ENCODE assay signal across 8 cellular contexts in genomic region chr5:96876982-96877469, GRCh38. TPM values are rescaled to one million over a fixed set of nuclear protein-coding genes. Genes with fewer than 3 reads are reported as not detected.
DNase-seq lines count a peak whose midpoint lies in the region; ATAC-seq, FAIRE-seq and TF ChIP-seq lines count a peak whose summit lies in the region.
"Not testable (repeated sequence)": the region's sequence is repeated elsewhere in the genome, so short reads cannot be mapped to it uniquely, and the experiment has no call there.
"Had no signal": no experiment of that assay in that cellular context is flagged by ENCODE, and none has a peak within 500 bp of the region (broad histone marks: within the 10 kb centered on the region; RNA-seq: fewer than 3 reads in every experiment).

No MANE protein-coding gene starts in this region.

- POLR2A ChIA-PET in endothelial cell of umbilical vein (lab: Charles Lee) = interaction anchor here (0.6 to 1.6 kb wide), 2 partner anchors 16 to 165 kb away, joined by 3 to 6 read pairs; no protein-coding TSS in a partner anchor

- FAIRE-seq in endothelial cell of umbilical vein (lab: Jason Lieb, UNC) = not testable (repeated sequence)

- not testable (repeated sequence) for H3K79me2 ChIP-seq in SU-DHL-6 (ENCODE audit: insufficient read depth, low read length); endothelial cell of umbilical vein (ENCODE audit: control insufficient read depth, insufficient read depth, low read length)

- peaks cover 68% of the 10 kb centered on the region for H3K4me1 Mint-ChIP-seq in activated naive CD4-positive, alpha-beta T cell treated with anti-CD3 and anti-CD28 coated beads, Interleukin-2, amount 50 U/mL, for 24 hours

- peak; percentile 36 for ATAC-seq in left lung
- ATAC-seq in gastrocnemius medialis = peak; percentile 40 to 46

- peak overlapping the region; percentile 99 for H3K4me3 Mint-ChIP-seq in activated naive CD4-positive, alpha-beta T cell treated with anti-CD3 and anti-CD28 coated beads, Interleukin-2, amount 50 U/mL, for 24 hours

- dilution Hi-C loops in endothelial cell of umbilical vein (cut with MboI; ENCODE audit: extremely low pct_ligation_motif_present, low sequenced_read_pairs) = not testable (repeated sequence)

- peaks cover 17% of the 10 kb centered on the region for H3K36me3 Mint-ChIP-seq in activated naive CD4-positive, alpha-beta T cell treated with anti-CD3 and anti-CD28 coated beads, Interleukin-2, amount 50 U/mL, for 24 hours

- TF ChIP-seq POLR2A in endothelial cell of umbilical vein (IDR thresholded peaks at IDR 0.05; ENCODE audit: low read depth, low read length); gastrocnemius medialis (IDR thresholded peaks at IDR 0.05): not testable (repeated sequence)

- H3K4me1 ChIP-seq in endothelial cell of umbilical vein (ENCODE audit: control insufficient read depth, extremely low read depth, insufficient read depth, low read length) (peaks cover 40% of the 10 kb centered on the region), left lung (peaks cover 14 to 53% of the 10 kb centered on the region in 2 donors), gastrocnemius medialis (peaks cover 9 to 15% of the 10 kb centered on the region in 2 donors)

- not testable (repeated sequence) for H3K9me3 ChIP-seq in SU-DHL-6 (ENCODE audit: insufficient read depth, low read length); endothelial cell of umbilical vein (replicated peaks; ENCODE audit: control insufficient read depth, insufficient read depth, low read length); left lung; gastrocnemius medialis

- H3K4me2 ChIP-seq in SU-DHL-6 (ENCODE audit: low read depth, low read length, poor library complexity, severe bottlenecking) (peak overlapping the region; percentile 90), endothelial cell of umbilical vein (ENCODE audit: insufficient read depth, low read length) (peak overlapping the region; percentile 98)

- H3F3A ChIP-seq in SU-DHL-6 (ENCODE audit: insufficient read depth) = peaks cover 13% of the 10 kb centered on the region

- H3K9me1 ChIP-seq in endothelial cell of umbilical vein (replicated peaks; ENCODE audit: control insufficient read depth, extremely low read depth, insufficient read depth, low read length) = not testable (repeated sequence)

- H3K27me3 ChIP-seq in SU-DHL-6 (ENCODE audit: low read length); endothelial cell of umbilical vein (ENCODE audit: control insufficient read depth in 2 of 2, insufficient read depth in 2 of 2, low read length in 2 of 2); left lung; gastrocnemius medialis: not testable (repeated sequence)

- not testable (repeated sequence) for TF ChIP-seq CTCF in GM12875 (IDR thresholded peaks at IDR 0.05; ENCODE audit: borderline replicate concordance, insufficient read depth, low read depth, low read length); SU-DHL-6 (IDR thresholded peaks at IDR 0.05; ENCODE audit: insufficient read depth, low read length, poor library complexity, severe bottlenecking); endothelial cell of umbilical vein (IDR thresholded peaks at IDR 0.05; ENCODE audit: extremely low read depth in 1 of 2, insufficient read depth in 1 of 2, low read depth in 1 of 2, low read length in 2 of 2); left lung (IDR thresholded peaks at IDR 0.05); gastrocnemius medialis (IDR thresholded peaks at IDR 0.05 in 4 of 5, conservative IDR thresholded peaks at IDR 0.05 in 1 of 5)

- H3K27me3 Mint-ChIP-seq in activated naive CD4-positive, alpha-beta T cell treated with anti-CD3 and anti-CD28 coated beads, Interleukin-2, amount 50 U/mL, for 24 hours = not testable (repeated sequence)

- peak overlapping the region; percentile 62 for H3K4me3 ChIP-seq in GM12875 (ENCODE audit: low read depth, low read length)
- H3K4me3 ChIP-seq in Jurkat, Clone E6-1 (ENCODE audit: low read length) = peak overlapping the region; percentile 71
- H3K4me3 ChIP-seq in SU-DHL-6 (ENCODE audit: insufficient read depth, low read length, poor library complexity, severe bottlenecking) = peak overlapping the region; percentile 73
- H3K4me3 ChIP-seq in endothelial cell of umbilical vein (replicated peaks in 1 of 3; ENCODE audit: insufficient read depth in 1 of 3, low read depth in 1 of 3, low read length in 3 of 3) = peak overlapping the region; percentile 51 to 98 (median 80)
- peak overlapping the region; percentile 57 to 76 for H3K4me3 ChIP-seq in left lung
- peak overlapping the region; percentile 55 to 75 (median 68) for H3K4me3 ChIP-seq in gastrocnemius medialis

- CTCF ChIA-PET in endothelial cell of umbilical vein (lab: Charles Lee) = interaction anchor here (0.9 to 1.7 kb wide), 8 partner anchors 8 to 266 kb away, joined by 3 to 16 read pairs (median 4); partner anchors contain the start of genes ERAP1 and LIX1

- peak overlapping the region; percentile 94 for H3K27ac Mint-ChIP-seq in activated naive CD4-positive, alpha-beta T cell treated with anti-CD3 and anti-CD28 coated beads, Interleukin-2, amount 50 U/mL, for 24 hours

- in situ Hi-C loops in gastrocnemius medialis (cut with MboI; ENCODE audit: low sequenced_read_pairs in 4 of 4) = loop anchor here in 2 of 4 donors (10.0 kb wide), 2 partner anchors 68 to 288 kb away; no protein-coding TSS in a partner anchor

- H3K36me3 ChIP-seq in SU-DHL-6 (ENCODE audit: low read length); endothelial cell of umbilical vein (ENCODE audit: control insufficient read depth in 2 of 2, extremely low read depth in 1 of 2, insufficient read depth in 2 of 2, low read length in 2 of 2); left lung; gastrocnemius medialis: not testable (repeated sequence)

- H3K27ac ChIP-seq in SU-DHL-6 (ENCODE audit: low read depth, low read length) = peak overlapping the region; percentile 66
- H3K27ac ChIP-seq in endothelial cell of umbilical vein (ENCODE audit: insufficient read depth, low read depth, low read length) = peak overlapping the region; percentile 76
- H3K27ac ChIP-seq in left lung = peak overlapping the region; percentile 72 to 85
- H3K27ac ChIP-seq in gastrocnemius medialis = peak overlapping the region; percentile 62 to 79 (median 72)

- peak overlapping the region; percentile 73 for H2AFZ ChIP-seq in SU-DHL-6 (ENCODE audit: low read depth, low read length, severe bottlenecking)
- peak overlapping the region; percentile 73 for H2AFZ ChIP-seq in endothelial cell of umbilical vein (ENCODE audit: low read depth, low read length)

- H3K9me3 Mint-ChIP-seq in activated naive CD4-positive, alpha-beta T cell treated with anti-CD3 and anti-CD28 coated beads, Interleukin-2, amount 50 U/mL, for 24 hours = not testable (repeated sequence)

- H3K9me2 ChIP-seq in SU-DHL-6 (replicated peaks; ENCODE audit: insufficient read depth, low read length) = not testable (repeated sequence)

- intact Hi-C loops in endothelial cell of umbilical vein (cut with micrococcal nuclease) = loop anchor here (1.0 to 5.0 kb wide), 2 partner anchors 59 to 305 kb away; partner anchors contain the start of genes LNPEP and RIOK2
- intact Hi-C loops in left lung (cut with DNase I); gastrocnemius medialis (cut with DNase I; ENCODE audit: low total_unique reads): not testable (repeated sequence)

- H4K20me1 ChIP-seq in SU-DHL-6 (ENCODE audit: low read depth, low read length); endothelial cell of umbilical vein (replicated peaks; ENCODE audit: control insufficient read depth, extremely low read depth, insufficient read depth, low read length): not testable (repeated sequence)

- peak overlapping the region; percentile 59 for H3K9ac ChIP-seq in SU-DHL-6 (ENCODE audit: low read length)
- peak overlapping the region; percentile 89 for H3K9ac ChIP-seq in endothelial cell of umbilical vein (replicated peaks; ENCODE audit: extremely low read depth, insufficient read depth, low read length)

- DNase-seq in Jurkat, Clone E6-1 (ENCODE audit: low read depth, low spot score); gastrocnemius medialis: not testable (repeated sequence)
- DNase-seq in endothelial cell of umbilical vein (ENCODE audit: low read depth, low spot score) (peak; percentile 67), left lung (peak in 1 of 2 donors; percentile 58)

- TSS peak; percentile 3 for BruUV-seq in endothelial cell of umbilical vein (replicated peaks; lab: Mats Ljungman, UMichigan)

TF ChIP-seq in endothelial cell of umbilical vein, 7 proteins besides CTCF, POLR2A, EP300 and RAD21:
- TF ChIP-seq GATA2 (IDR thresholded peaks at IDR 0.05; ENCODE audit: insufficient read depth, insufficient read length, low read depth, low read length) = peak; percentile 30

RNA-seq across cellular contexts. Expression of gene ERAP2, which starts 0.7 kb away (rescaled TPM):
- 20.5 TPM for polyA plus RNA-seq in Jurkat, Clone E6-1 (2012; ENCODE audit: insufficient read depth, insufficient read length)
- total RNA-seq in endothelial cell of umbilical vein = 6.1 and 10.0 TPM in 2 replicates
- polyA plus RNA-seq in endothelial cell of umbilical vein = 3.1 and 3.2 TPM in 2 replicates
- 1.6 and 2.3 TPM in 2 replicates for polyA plus RNA-seq in endothelial cell of umbilical vein (2011; cell fraction: cytosol; rRNA removed)
- polyA plus RNA-seq in endothelial cell of umbilical vein (2011; cell fraction: nucleus; rRNA removed) = 13.2 and 13.6 TPM in 2 replicates
- 1.8 and 5.1 TPM in 2 replicates for polyA plus RNA-seq in endothelial cell of umbilical vein (2012)
- polyA minus RNA-seq in endothelial cell of umbilical vein = 14.3 and 28.4 TPM in 2 replicates
- polyA minus RNA-seq in endothelial cell of umbilical vein (2011; cell fraction: cytosol; rRNA and poly(A)+ RNA removed) = 1.6 TPM
- 28.6 and 46.3 TPM in 2 replicates for polyA minus RNA-seq in endothelial cell of umbilical vein (2011; cell fraction: nucleus; rRNA and poly(A)+ RNA removed)
- total RNA-seq in left lung = 10 to 100 TPM; 28.6 to 34.5 TPM
- total RNA-seq in gastrocnemius medialis = 1 to 10 TPM; 1.1 to 8.5 (median 2.9) TPM
- polyA plus RNA-seq: neural cell had no signal

RNA-seq across cellular contexts. Expression of gene LNPEP, which starts 58.9 kb away (rescaled TPM):
- 5.4 TPM for polyA plus RNA-seq in Jurkat, Clone E6-1 (2012; ENCODE audit: insufficient read depth, insufficient read length)
- total RNA-seq in endothelial cell of umbilical vein (23.4 and 23.5 TPM in 2 replicates), left lung (10 to 100 TPM; 37.3 to 40.6 TPM), gastrocnemius medialis (10 to 100 TPM; 31.9 to 48.7 (median 33.1) TPM)
- 6.8 and 7.0 TPM in 2 replicates for polyA plus RNA-seq in endothelial cell of umbilical vein
- 4.3 and 4.7 TPM in 2 replicates for polyA plus RNA-seq in endothelial cell of umbilical vein (2011; cell fraction: cytosol; rRNA removed)
- 14.0 and 17.3 TPM in 2 replicates for polyA plus RNA-seq in endothelial cell of umbilical vein (2011; cell fraction: nucleus; rRNA removed)
- polyA plus RNA-seq in endothelial cell of umbilical vein (2012) = 5.8 and 10.0 TPM in 2 replicates
- polyA minus RNA-seq in endothelial cell of umbilical vein = 38.9 and 39.0 TPM in 2 replicates
- 11.9 TPM for polyA minus RNA-seq in endothelial cell of umbilical vein (2011; cell fraction: cytosol; rRNA and poly(A)+ RNA removed)
- 42.8 and 54.7 TPM in 2 replicates for polyA minus RNA-seq in endothelial cell of umbilical vein (2011; cell fraction: nucleus; rRNA and poly(A)+ RNA removed)
